22 cellular contexts compared by ENCODE assay signal in genomic region chr4:169815606-169816005, GRCh38. TPM values are rescaled to one million over a fixed set of nuclear protein-coding genes. Genes with fewer than 3 reads are reported as not detected.
DNase-seq lines count a peak whose midpoint lies in the region; ATAC-seq, FAIRE-seq and TF ChIP-seq lines count a peak whose summit lies in the region.
"Had no signal": no experiment of that assay in that cellular context is flagged by ENCODE, and none has a peak within 500 bp of the region (broad histone marks: within the 10 kb centered on the region; RNA-seq: fewer than 3 reads in every experiment).

No MANE protein-coding gene starts in this region.

- no peaks in the 10 kb centered on the region for H3K79me2 ChIP-seq in HepG2 (ENCODE audit: insufficient read depth, low read length)

- TF ChIP-seq CTCF in HepG2 (CRISPR knock-in tag; IDR thresholded peaks at IDR 0.05) (no peak), heart left ventricle (IDR thresholded peaks at IDR 0.05) (no peak)

- CTCF ChIA-PET in HepG2 (lab: Yijun Ruan, JAX; ENCODE audit: low intra/inter-chr PET ratio, low total read pairs) = no interaction called here

- H2AFZ ChIP-seq in HepG2 (ENCODE audit: low read length) = no peak overlapping the region

- in situ Hi-C loops in HepG2 (cut with HindIII; ENCODE audit: extremely low pct_ligation_motif_present, low pct_unique_long_range_greater_than_20kb) = no loop called here

- H3K27ac ChIP-seq in HepG2 (ENCODE audit: extremely low read length, insufficient read depth, low read length) (no peak overlapping the region), heart left ventricle (no peak overlapping the region)
- H3K27ac ChIP-seq: BLaER1, heart right ventricle, ovary, SJCRH30, upper lobe of right lung had no signal

- TF ChIP-seq POLR2A in HepG2 (IDR thresholded peaks at IDR 0.05; ENCODE audit: insufficient read depth in 1 of 2, low read depth in 2 of 2, low read length in 2 of 2) = no peak
- TF ChIP-seq POLR2A in heart left ventricle (IDR thresholded peaks at IDR 0.05) = no peak

- BruUV-seq in HepG2 (replicated peaks; lab: Mats Ljungman, UMichigan) = no TSS peak

- no peaks in the 10 kb centered on the region for H3K9me3 ChIP-seq in HepG2 (ENCODE audit: low read length)
- no peaks in the 10 kb centered on the region for H3K9me3 ChIP-seq in heart left ventricle
- H3K9me3 ChIP-seq: BLaER1, heart right ventricle, ovary, SJCRH30, upper lobe of right lung had no signal

- no peaks in the 10 kb centered on the region for H3K27me3 ChIP-seq in HepG2 (ENCODE audit: control insufficient read depth in 1 of 2, insufficient read depth in 2 of 2, low read length in 2 of 2)
- H3K27me3 ChIP-seq in heart left ventricle = peaks cover 0 to 5% (median 0%) of the 10 kb centered on the region in 9 donors
- H3K27me3 ChIP-seq: BLaER1, ovary, SJCRH30, upper lobe of right lung had no signal

- H3K4me3 ChIP-seq in HepG2 (replicated peaks in 1 of 3; ENCODE audit: insufficient read depth in 1 of 3, low read depth in 2 of 3, low read length in 3 of 3) = no peak overlapping the region
- no peak overlapping the region for H3K4me3 ChIP-seq in heart left ventricle
- H3K4me3 ChIP-seq: BLaER1, heart right ventricle, ovary, SJCRH30, skin epidermis, upper lobe of right lung had no signal

- H3K9ac ChIP-seq in HepG2 (ENCODE audit: insufficient read depth, low read depth, low read length) = no peak overlapping the region
- H3K9ac ChIP-seq: BLaER1 had no signal

- H3K4me1 ChIP-seq in HepG2 (ENCODE audit: insufficient read depth, low read length) (no peaks in the 10 kb centered on the region), heart left ventricle (no peaks in the 10 kb centered on the region)
- H3K4me1 ChIP-seq: heart right ventricle, upper lobe of right lung had no signal

- POLR2A ChIA-PET in HepG2 (lab: Yijun Ruan, JAX) = no interaction called here

- WGBS in HepG2 (ENCODE audit: low lambda C conversion rate) = 4% methylated on average over 3 of the region's 3 CpGs
- 57 to 61% (median 59%) methylated on average over 3 of the region's 3 CpGs for WGBS in heart left ventricle, 4 donors

- no peak overlapping the region for H3K4me2 ChIP-seq in HepG2 (ENCODE audit: low read depth, low read length)

- H3K36me3 ChIP-seq in HepG2 (replicated peaks in 1 of 2; ENCODE audit: control insufficient read depth in 1 of 2, insufficient read depth in 2 of 2, low read length in 2 of 2) = no peaks in the 10 kb centered on the region
- H3K36me3 ChIP-seq in heart left ventricle = no peaks in the 10 kb centered on the region
- H3K36me3 ChIP-seq: BLaER1, heart right ventricle, ovary, SJCRH30, upper lobe of right lung had no signal

- peak; percentile 58 for ATAC-seq in GM18511 (IDR thresholded peaks at IDR 0.05; ENCODE audit: unreplicated experiment)
- peak; percentile 69 for ATAC-seq in HG03354 (IDR thresholded peaks at IDR 0.05; ENCODE audit: poor library complexity, severe bottlenecking, unreplicated experiment)
- no peak for ATAC-seq in HepG2
- ATAC-seq in heart left ventricle = no peak
- ATAC-seq in GM18517 (IDR thresholded peaks at IDR 0.05; ENCODE audit: unreplicated experiment) = no peak
- ATAC-seq: heart right ventricle, left colon, upper lobe of right lung had no signal

- intact Hi-C loops in HepG2 (cut with micrococcal nuclease; ENCODE audit: unreplicated experiment) (no loop called here), heart left ventricle (cut with DNase I) (loop anchor here in 1 of 10 donors (5.0 kb wide), 1 partner anchor 222 kb away; no protein-coding TSS in a partner anchor)

- no peak for TF ChIP-seq RAD21 in HepG2 (CRISPR knock-in tag; IDR thresholded peaks at IDR 0.05)

- no peak for TF ChIP-seq EP300 in HepG2 (IDR thresholded peaks at IDR 0.05; ENCODE audit: low read depth in 2 of 2, low read length in 2 of 2)
- TF ChIP-seq EP300 in HepG2 (CRISPR knock-in tag; IDR thresholded peaks at IDR 0.05; ENCODE audit: borderline replicate concordance) = no peak

- no peak for FAIRE-seq in HepG2 (lab: Jason Lieb, UNC)

- DNase-seq in astrocyte of the hippocampus (ENCODE audit: low read depth, low spot score) = peak; percentile 20
- DNase-seq in HepG2 (ENCODE audit: low spot score) = peak; percentile 2
- no peak for DNase-seq in islet precursor cell
- no peak for DNase-seq in NCI-H1048 (lab: John Stamatoyannopoulos, UW)
- DNase-seq in heart left ventricle = no peak
- DNase-seq: activated CD4-positive, alpha-beta T cell treated with anti-CD3 and anti-CD28 coated beads for 4 hours; activated T-cell treated with anti-CD3 and anti-CD28 coated beads, Interleukin-2, amount 50 U/mL, for 24 hours; DND-41; heart right ventricle; KBM-7; left colon; NCI-H1417 treated with DMSO at 0.1 percent for 48 hours; NCI-H2227 treated with DMSO at 0.1 percent for 48 hours; ovary; SJCRH30; stimulated activated naive B cell treated with anti-CD40 and anti-IgM and Interleukin-4, amounts not matched to agents 10 μg/mL and 1 μg/mL and 100 μg/mL, for 72 hours; upper lobe of right lung had no signal

- H4K20me1 ChIP-seq in HepG2 (ENCODE audit: insufficient read depth, low read length) = no peaks in the 10 kb centered on the region
- H4K20me1 ChIP-seq: BLaER1 had no signal

TF ChIP-seq in HepG2, 621 proteins besides CTCF, POLR2A, EP300 and RAD21:
- TF ChIP-seq CREB1 (IDR thresholded peaks at IDR 0.05) = 0 out of 2 replicates have a peak, but pooled peaks have one; percentile 14
- TF ChIP-seq CREB1 (CRISPR knock-in tag; IDR thresholded peaks at IDR 0.05) = no peak
- TF ChIP-seq MXD4 (CRISPR knock-in tag; IDR thresholded peaks at IDR 0.05) = no peak
- TF ChIP-seq ZFP90 (CRISPR knock-in tag; IDR thresholded peaks at IDR 0.05; ENCODE audit: borderline replicate concordance) = no peak
- peak; percentile 19; the same call in 1 of the 2 replicates for TF ChIP-seq FOSL2 (CRISPR knock-in tag; IDR thresholded peaks at IDR 0.05)
- no peak for TF ChIP-seq ZMAT5 (CRISPR knock-in tag; IDR thresholded peaks at IDR 0.05; ENCODE audit: borderline replicate concordance, low read depth)

RNA-seq across cellular contexts. Expression of gene HPF1, which starts 57.9 kb away (rescaled TPM):
- total RNA-seq in HepG2 (2016; rRNA removed; fragmentation: Illumina TruSeq; extraction: Trizol) (14.8 and 23.0 TPM in 2 replicates), heart left ventricle (10 to 100 TPM; 15.7 to 38.3 (median 20.3) TPM)
- 2.2 and 2.8 TPM in 2 replicates for total RNA-seq in HepG2 (2016; cell fraction: cytosol; rRNA removed; fragmentation: Illumina TruSeq; extraction: Trizol; ENCODE audit: low read depth)
- 16.3 and 27.5 TPM in 2 replicates for total RNA-seq in HepG2 (2016; cell fraction: insoluble cytoplasmic fraction; rRNA removed; fragmentation: Illumina TruSeq; extraction: Trizol)
- total RNA-seq in HepG2 (2016; cell fraction: membrane; rRNA removed; fragmentation: Illumina TruSeq; extraction: Trizol) = 5.5 and 5.7 TPM in 2 replicates
- 6.6 and 9.1 TPM in 2 replicates for total RNA-seq in HepG2 (2016; cell fraction: nucleus; rRNA removed; fragmentation: Illumina TruSeq; extraction: Trizol)
- polyA plus RNA-seq in HepG2 (2011; rRNA removed) (4.2 and 5.1 TPM in 2 replicates), heart left ventricle (10 to 100 TPM; 22.0 to 34.3 TPM)
- 3.0 and 5.1 TPM in 2 replicates for polyA plus RNA-seq in HepG2 (2011; cell fraction: cytosol; rRNA removed)
- 1.4 and 1.5 TPM in 2 replicates for polyA plus RNA-seq in HepG2 (2011; cell fraction: nucleus; rRNA removed)
- polyA plus RNA-seq in HepG2 (2012) = 6.8 and 10.6 TPM in 2 replicates
- 2.3 and 2.7 TPM in 2 replicates for polyA plus RNA-seq in HepG2 (2016; cell fraction: cytosol; fragmentation: Illumina TruSeq; extraction: Trizol; ENCODE audit: low read depth)
- 25.3 and 28.2 TPM in 2 replicates for polyA plus RNA-seq in HepG2 (2016; cell fraction: insoluble cytoplasmic fraction; fragmentation: Illumina TruSeq; extraction: Trizol; ENCODE audit: low read depth)
- polyA plus RNA-seq in HepG2 (2016; cell fraction: membrane; fragmentation: Illumina TruSeq; extraction: Trizol; ENCODE audit: low read depth) = 3.3 and 3.4 TPM in 2 replicates
- 7.9 and 17.4 TPM in 2 replicates for polyA plus RNA-seq in HepG2 (2016; cell fraction: nucleus; fragmentation: Illumina TruSeq; extraction: Trizol; ENCODE audit: insufficient read depth, low read depth)
- 1.3 TPM in 1 of 2 replicates, not detected in the other for polyA minus RNA-seq in HepG2 (2011; rRNA and poly(A)+ RNA removed; ENCODE audit: low replicate concordance)
- polyA minus RNA-seq in HepG2 (2011; cell fraction: cytosol; rRNA and poly(A)+ RNA removed) = 1.4 and 2.2 TPM in 2 replicates
- polyA minus RNA-seq in HepG2 (2011; cell fraction: nucleus; rRNA and poly(A)+ RNA removed) = 2.7 and 4.4 TPM in 2 replicates

Comparison
In these comparisons a context has a peak if more than half of its experiments do, and no peak if none do; other contexts are left out.
1. ATAC-seq: peak in GM18511 (single experiment) and HG03354 (single experiment); none in HepG2 (single experiment), heart left ventricle (0 of 4) and GM18517 (single experiment).
2. DNase-seq: peak in astrocyte of the hippocampus (single experiment) and HepG2 (single experiment); none in islet precursor cell (single experiment), NCI-H1048 (single experiment) and heart left ventricle (0 of 5).